In genomic region chr1:223760833-223761232, GRCh38 we compare ENCODE assay signal across 19 cellular contexts.
"Had no signal": no experiment of that assay in that cellular context is flagged by ENCODE, and none has a peak within 500 bp of the region (broad histone marks: within the 10 kb centered on the region; RNA-seq: fewer than 3 reads in every experiment).

No MANE protein-coding gene starts in this region.

- H3K36me3 ChIP-seq: ovary had no signal

- H3K9me3 Mint-ChIP-seq: activated B cell treated with CpG ODN at 0.5 μM for 24 hours; activated CD8-positive, alpha-beta T cell treated with anti-CD3 and anti-CD28 coated beads for 36 hours; activated naive CD8-positive, alpha-beta T cell treated with anti-CD3 and anti-CD28 coated beads, Interleukin-2, amount 10 ng/mL, durations not matched to agents 7 days and 5 days; activated T-cell treated with anti-CD3 and anti-CD28 coated beads, Interleukin-2, amount 50 U/mL, for 72 hours; neural crest cell; stimulated activated naive B cell treated with anti-CD40 and anti-IgM and Interleukin-4, amounts not matched to agents 10 μg/mL and 1 μg/mL and 100 μg/mL, for 72 hours had no signal

- H3K4me1 ChIP-seq: transverse colon had no signal

- H3K27ac ChIP-seq: ovary, transverse colon had no signal

- ATAC-seq: activated CD8-positive, alpha-beta T cell treated with anti-CD3 and anti-CD28 coated beads for 36 hours; activated T-cell treated with anti-CD3 and anti-CD28 coated beads, Interleukin-2, amount 50 U/mL, for 72 hours; stimulated activated naive B cell treated with anti-CD40 and anti-IgM and Interleukin-4, amounts not matched to agents 10 μg/mL and 1 μg/mL and 100 μg/mL, for 72 hours had no signal

- H3K4me3 ChIP-seq: ovary, transverse colon had no signal

- DNase-seq: activated B cell treated with CpG ODN at 0.5 μM for 24 hours; activated CD4-positive, alpha-beta T cell treated with anti-CD3 and anti-CD28 coated beads for 48 hours; activated CD8-positive, alpha-beta T cell treated with anti-CD3 and anti-CD28 coated beads for 36 hours; activated naive CD4-positive, alpha-beta T cell; activated naive CD8-positive, alpha-beta T cell treated with anti-CD3 and anti-CD28 coated beads, Interleukin-2, amount 10 ng/mL, durations not matched to agents 7 days and 5 days; activated T-cell treated with anti-CD3 and anti-CD28 coated beads, Interleukin-2, amount 50 U/mL, for 72 hours; anterior cingulate cortex; cerebellar nuclear complex; effector CD8-positive, alpha-beta T cell; foreskin fibroblast; glutamatergic neuron; kidney glomerular epithelial cell; ovary; stimulated activated CD4-positive, alpha-beta T cell treated with anti-CD3 and anti-CD28 coated beads, Interleukin-15, amount 100 ng/mL, for 24 hours; stimulated activated CD4-positive, alpha-beta T cell treated with anti-CD3 and anti-CD28 coated beads, Interleukin-4, amount 100 ng/mL, for 1 hour; stimulated activated naive B cell treated with anti-CD40 and anti-IgM and Interleukin-4, amounts not matched to agents 10 μg/mL and 1 μg/mL and 100 μg/mL, for 72 hours; SW 1271; transverse colon had no signal

- H3K27me3 ChIP-seq: ovary, transverse colon had no signal

- H3K4me3 Mint-ChIP-seq: activated B cell treated with CpG ODN at 0.5 μM for 24 hours; activated CD8-positive, alpha-beta T cell treated with anti-CD3 and anti-CD28 coated beads for 36 hours; activated naive CD8-positive, alpha-beta T cell treated with anti-CD3 and anti-CD28 coated beads, Interleukin-2, amount 10 ng/mL, durations not matched to agents 7 days and 5 days; activated T-cell treated with anti-CD3 and anti-CD28 coated beads, Interleukin-2, amount 50 U/mL, for 72 hours; neural crest cell; stimulated activated naive B cell treated with anti-CD40 and anti-IgM and Interleukin-4, amounts not matched to agents 10 μg/mL and 1 μg/mL and 100 μg/mL, for 72 hours had no signal

- H3K27ac Mint-ChIP-seq: activated B cell treated with CpG ODN at 0.5 μM for 24 hours; activated CD8-positive, alpha-beta T cell treated with anti-CD3 and anti-CD28 coated beads for 36 hours; activated naive CD8-positive, alpha-beta T cell treated with anti-CD3 and anti-CD28 coated beads, Interleukin-2, amount 10 ng/mL, durations not matched to agents 7 days and 5 days had no signal

- H3K4me1 Mint-ChIP-seq: activated B cell treated with CpG ODN at 0.5 μM for 24 hours; activated naive CD8-positive, alpha-beta T cell treated with anti-CD3 and anti-CD28 coated beads, Interleukin-2, amount 10 ng/mL, durations not matched to agents 7 days and 5 days; stimulated activated naive B cell treated with anti-CD40 and anti-IgM and Interleukin-4, amounts not matched to agents 10 μg/mL and 1 μg/mL and 100 μg/mL, for 72 hours had no signal

- H3K27me3 Mint-ChIP-seq: activated B cell treated with CpG ODN at 0.5 μM for 24 hours; activated CD8-positive, alpha-beta T cell treated with anti-CD3 and anti-CD28 coated beads for 36 hours; activated naive CD8-positive, alpha-beta T cell treated with anti-CD3 and anti-CD28 coated beads, Interleukin-2, amount 10 ng/mL, durations not matched to agents 7 days and 5 days; stimulated activated naive B cell treated with anti-CD40 and anti-IgM and Interleukin-4, amounts not matched to agents 10 μg/mL and 1 μg/mL and 100 μg/mL, for 72 hours had no signal

- H3K9me3 ChIP-seq: ovary, transverse colon had no signal
